In genomic region chr12:43758728-43759563, GRCh38 we compare ENCODE assay signal across 8 cellular contexts.
DNase-seq lines count a peak whose midpoint lies in the region; ATAC-seq and TF ChIP-seq lines count a peak whose summit lies in the region.

TSS of gene IRAK4 (plus strand) at chr12:43758951. CDS start at chr12:43768112, 9,161 bp downstream.
TSS of gene PUS7L (minus strand) at chr12:43758790. CDS start at chr12:43755245, 3,545 bp downstream.

- peak; percentile 94 for TF ChIP-seq POLR2A in GM18951 (IDR thresholded peaks at IDR 0.05; ENCODE audit: extremely low read depth, insufficient read depth, insufficient read length)

- in situ Hi-C loops in GM18951 (cut with MboI; ENCODE audit: low sequenced_read_pairs, unreplicated experiment): no loop called here

- H3K4me3 ChIP-seq in AG09309 (ENCODE audit: control insufficient read depth, low read depth, low read length): peak within 1 kb of the TSS; percentile 73

- ATAC-seq in HG03196 (IDR thresholded peaks at IDR 0.05; ENCODE audit: unreplicated experiment): peak; percentile 95

- DNase-seq in AG09309 (ENCODE audit: low read depth): peak; percentile 85
- peak; percentile 9 for DNase-seq in NCI-H345 treated with DMSO at 0.1 percent for 48 hours (lab: John Stamatoyannopoulos, UW; ENCODE audit: unreplicated experiment)
- peak; percentile 86 to 93 (median 88) for DNase-seq in activated CD4-positive, CD25-positive, alpha-beta regulatory T cell (lab: John Stamatoyannopoulos, UW)
- peak; percentile 93 for DNase-seq in central memory CD4-positive, alpha-beta T cell
- peak; percentile 97 for DNase-seq in inferior parietal cortex (ENCODE audit: extremely low spot score)
- DNase-seq in stimulated activated CD4-positive, alpha-beta T cell treated with anti-CD3 and anti-CD28 coated beads, Interleukin-12 subunit alpha, Interleukin-12 subunit beta, amount 100 ng/mL, for 24 hours (ENCODE audit: low read depth in 2 of 2): peak; percentile 91 to 93

- peak; percentile 51 for TF ChIP-seq CTCF in AG09309 (IDR thresholded peaks at IDR 0.05; ENCODE audit: control insufficient read depth, insufficient read depth, low read depth, low read length, missing control alignments)

Comparison
In these comparisons a context has a peak if more than half of its experiments do, and no peak if none do; other contexts are left out.
1. Peak in every context shown above with its lines: DNase-seq, ATAC-seq and H3K4me3 ChIP-seq.
2. DNase-seq: peak in every context shown above with its lines; median percentile 97 in inferior parietal cortex; 93 in central memory CD4-positive, alpha-beta T cell; 92 in stimulated activated CD4-positive, alpha-beta T cell treated with anti-CD3 and anti-CD28 coated beads, Interleukin-12 subunit alpha, Interleukin-12 subunit beta, amount 100 ng/mL, for 24 hours; 88 in activated CD4-positive, CD25-positive, alpha-beta regulatory T cell; 85 in AG09309; 9 in NCI-H345 treated with DMSO at 0.1 percent for 48 hours.